Comparison of ENCODE assay signal across 8 cellular contexts in genomic region chrX:15853586-15854079, GRCh38. TPM values are rescaled to one million over a fixed set of nuclear protein-coding genes. Genes with fewer than 3 reads are reported as not detected.
DNase-seq lines count a peak whose midpoint lies in the region; ATAC-seq and TF ChIP-seq lines count a peak whose summit lies in the region.

No MANE protein-coding gene starts in this region.

- peak overlapping the region; percentile 71 for H3K27ac Mint-ChIP-seq in activated B cell treated with CpG ODN at 0.5 μM for 24 hours

- CTCF ChIA-PET in activated B cell treated with CpG ODN at 0.5 μM for 24 hours (lab: Charles Lee): no interaction called here

- no peaks in the 10 kb centered on the region for H3K27me3 Mint-ChIP-seq in activated B cell treated with CpG ODN at 0.5 μM for 24 hours

- peaks cover 39% of the 10 kb centered on the region for H3K4me1 Mint-ChIP-seq in activated B cell treated with CpG ODN at 0.5 μM for 24 hours

- no peak for TF ChIP-seq CTCF in activated B cell treated with CpG ODN at 0.5 μM for 24 hours (IDR thresholded peaks at IDR 0.05)

- H3K27ac ChIP-seq in substantia nigra (ENCODE audit: low read depth, low read length, poor library complexity, severe bottlenecking): peak overlapping the region; percentile 63

- H3K36me3 Mint-ChIP-seq in activated B cell treated with CpG ODN at 0.5 μM for 24 hours (ENCODE audit: low read depth): peaks cover 24% of the 10 kb centered on the region

- H3K4me3 ChIP-seq in iPS-18c (ENCODE audit: insufficient read depth, low read depth, low read length): peak overlapping the region; percentile 51

- no peaks in the 10 kb centered on the region for H3K9me3 Mint-ChIP-seq in activated B cell treated with CpG ODN at 0.5 μM for 24 hours

- peak overlapping the region; percentile 76 for H3K4me3 Mint-ChIP-seq in activated B cell treated with CpG ODN at 0.5 μM for 24 hours

- POLR2A ChIA-PET in activated B cell treated with CpG ODN at 0.5 μM for 24 hours (lab: Charles Lee): no interaction called here

- DNase-seq in NOMO-1 treated with DMSO at 0.1 percent for 48 hours (lab: John Stamatoyannopoulos, UW; ENCODE audit: unreplicated experiment): peak; percentile 25
- DNase-seq in NOMO-1 (lab: John Stamatoyannopoulos, UW; ENCODE audit: unreplicated experiment in 2 of 2): no peak
- DNase-seq in activated B cell treated with CpG ODN at 0.5 μM for 24 hours: no peak
- no peak for DNase-seq in substantia nigra (lab: John Stamatoyannopoulos, UW)
- no peak for DNase-seq in activated CD4-positive, alpha-beta T cell treated with anti-CD3 and anti-CD28 coated beads for 1 hour
- DNase-seq in KBM-7: no peak

- in situ Hi-C loops in KBM-7 (cut with MboI; ENCODE audit: low pct_unique_long_range_greater_than_20kb, low sequenced_read_pairs): no loop called here

- H3K9me3 ChIP-seq in iPS-18c (ENCODE audit: control insufficient read depth, insufficient read depth, low read length): no peaks in the 10 kb centered on the region

- intact Hi-C loops in activated B cell treated with CpG ODN at 0.5 μM for 24 hours (cut with micrococcal nuclease): loop anchor here (1.0 to 5.0 kb wide), 8 partner anchors 63 to 866 kb away; partner anchors contain the start of genes CA5B, SYAP1 and ZRSR2

- no peak for ATAC-seq in activated B cell treated with CpG ODN at 0.5 μM for 24 hours (ENCODE audit: low read depth)
- ATAC-seq in HG03135 (IDR thresholded peaks at IDR 0.05; ENCODE audit: unreplicated experiment): no peak

RNA-seq across cellular contexts. Expression of gene AP1S2, which starts 1.0 kb away (rescaled TPM):
- total RNA-seq in activated B cell treated with CpG ODN at 0.5 μM for 24 hours: 42.3 and 45.9 TPM in 2 replicates
